ENCODE assay signal across 22 cellular contexts in genomic region chr20:8464368-8464767, GRCh38.
A peak's percentile ranks its signal among the peaks of the same experiment; 100 is the strongest.
DNase-seq lines count a peak whose midpoint lies in the region; ATAC-seq, FAIRE-seq and TF ChIP-seq lines count a peak whose summit lies in the region.
"Had no signal": no experiment of that assay in that cellular context is flagged by ENCODE, and none has a peak within 500 bp of the region (broad histone marks: within the 10 kb centered on the region; RNA-seq: fewer than 3 reads in every experiment).

No MANE protein-coding gene starts in this region.

- intact Hi-C loops in HCT116 (cut with micrococcal nuclease) = no loop called here
- intact Hi-C loops in OCI-LY7 (cut with micrococcal nuclease; ENCODE audit: unreplicated experiment) = no loop called here
- intact Hi-C loops in endothelial cell of umbilical vein (cut with micrococcal nuclease) = no loop called here
- intact Hi-C loops in ascending aorta (cut with DNase I) = no loop called here

- RAD21 ChIA-PET in HCT116 (lab: Charles Lee; ENCODE audit: low non-redundant PET in 1 of 2, low total read pairs in 2 of 2, uncharacterized antibody in 2 of 2, unreplicated experiment in 2 of 2) = no interaction called here

- H3K79me2 ChIP-seq in HCT116 (ENCODE audit: insufficient read depth, low read length) = no peaks in the 10 kb centered on the region
- no peaks in the 10 kb centered on the region for H3K79me2 ChIP-seq in OCI-LY7 (ENCODE audit: insufficient read depth, low read depth, low read length)
- no peaks in the 10 kb centered on the region for H3K79me2 ChIP-seq in endothelial cell of umbilical vein (ENCODE audit: control insufficient read depth, insufficient read depth, low read length)

- H3K4me2 ChIP-seq in HCT116 (ENCODE audit: low read length) = peak overlapping the region; percentile 18
- no peak overlapping the region for H3K4me2 ChIP-seq in OCI-LY7 (ENCODE audit: low read length)
- H3K4me2 ChIP-seq in endothelial cell of umbilical vein (ENCODE audit: insufficient read depth, low read length) = no peak overlapping the region

- CTCF ChIA-PET in HCT116 (lab: Charles Lee) (interaction anchor here (0.8 kb wide), 1 partner anchor 10 kb away, joined by 3 read pairs; no protein-coding TSS in a partner anchor), OCI-LY7 (lab: Charles Lee; ENCODE audit: unreplicated experiment) (no interaction called here), endothelial cell of umbilical vein (lab: Charles Lee) (interaction anchor here (0.9 kb wide), 1 partner anchor 10 kb away, joined by 3 read pairs; no protein-coding TSS in a partner anchor)

- DNase-seq in HCT116 (ENCODE audit: low read depth, low spot score) (peak; percentile 7), OCI-LY7 (ENCODE audit: low spot score) (peak; percentile 37), endothelial cell of umbilical vein (ENCODE audit: low read depth, low spot score) (peak; percentile 8), ascending aorta (ENCODE audit: low spot score in 2 of 2) (no peak)
- DNase-seq: activated CD4-positive, alpha-beta T cell treated with anti-CD3 and anti-CD28 coated beads for 1 hour; activated naive CD4-positive, alpha-beta T cell; activated T-cell treated with anti-CD3 and anti-CD28 coated beads, Interleukin-2, amount 50 U/mL, for 24 hours; CD4-positive, alpha-beta T cell; DMS79 treated with DMSO at 0.1 percent for 48 hours; islet precursor cell; NCI-H1436 treated with DMSO at 0.1 percent for 48 hours; NCI-H524 treated with DMSO at 0.1 percent for 48 hours; SHP77; stimulated activated CD4-positive, alpha-beta T cell treated with anti-CD3 and anti-CD28 coated beads, Interleukin-2, amount 100 ng/mL, for 24 hours had no signal

- no peak overlapping the region for H2AFZ ChIP-seq in HCT116 (ENCODE audit: low read depth, low read length, poor library complexity, severe bottlenecking)
- H2AFZ ChIP-seq in OCI-LY7 (ENCODE audit: low read length) = no peak overlapping the region
- no peak overlapping the region for H2AFZ ChIP-seq in endothelial cell of umbilical vein (ENCODE audit: low read depth, low read length)

- no TSS peak for BruUV-seq in HCT116 (replicated peaks; lab: Mats Ljungman, UMichigan)
- no TSS peak for BruUV-seq in OCI-LY7 (replicated peaks; lab: Mats Ljungman, UMichigan)
- BruUV-seq in endothelial cell of umbilical vein (replicated peaks; lab: Mats Ljungman, UMichigan) = no TSS peak

- H3K27me3 ChIP-seq in HCT116 (ENCODE audit: insufficient read depth, low read length) (no peaks in the 10 kb centered on the region), endothelial cell of umbilical vein (ENCODE audit: control insufficient read depth in 2 of 2, insufficient read depth in 2 of 2, low read length in 2 of 2) (no peaks in the 10 kb centered on the region), neutrophil (no peaks in the 10 kb centered on the region), ascending aorta (no peaks in the 10 kb centered on the region)
- H3K27me3 ChIP-seq: vagina had no signal

- no peak for TF ChIP-seq CTCF in HCT116 (IDR thresholded peaks at IDR 0.05 in 2 of 3, conservative IDR thresholded peaks at IDR 0.05 in 1 of 3; ENCODE audit: borderline replicate concordance in 1 of 3, insufficient read depth in 1 of 3, low read depth in 2 of 3, low read length in 2 of 3)
- no peak for TF ChIP-seq CTCF in OCI-LY7 (conservative IDR thresholded peaks at IDR 0.05; ENCODE audit: low read length)
- TF ChIP-seq CTCF in endothelial cell of umbilical vein (IDR thresholded peaks at IDR 0.05; ENCODE audit: extremely low read depth in 1 of 2, insufficient read depth in 1 of 2, low read depth in 1 of 2, low read length in 2 of 2) = no peak
- TF ChIP-seq CTCF in neutrophil (IDR thresholded peaks at IDR 0.05) = no peak
- TF ChIP-seq CTCF in ascending aorta (IDR thresholded peaks at IDR 0.05) = no peak

- H3K9me3 ChIP-seq in HCT116 (ENCODE audit: control insufficient read depth in 1 of 2, insufficient read depth in 1 of 2, low read depth in 1 of 2, low read length in 2 of 2) (no peaks in the 10 kb centered on the region), OCI-LY7 (ENCODE audit: low read length) (peaks cover 27% of the 10 kb centered on the region), endothelial cell of umbilical vein (replicated peaks; ENCODE audit: control insufficient read depth, insufficient read depth, low read length) (no peaks in the 10 kb centered on the region), neutrophil (no peaks in the 10 kb centered on the region), ascending aorta (peaks cover 0 to 4% of the 10 kb centered on the region in 2 donors)
- H3K9me3 ChIP-seq: vagina had no signal

- FAIRE-seq in endothelial cell of umbilical vein (lab: Jason Lieb, UNC) = no peak
- FAIRE-seq: GM12892 had no signal

- H4K20me1 ChIP-seq in HCT116 (ENCODE audit: insufficient read depth) = no peaks in the 10 kb centered on the region
- no peaks in the 10 kb centered on the region for H4K20me1 ChIP-seq in OCI-LY7 (ENCODE audit: insufficient read depth, low read length)
- no peaks in the 10 kb centered on the region for H4K20me1 ChIP-seq in endothelial cell of umbilical vein (replicated peaks; ENCODE audit: control insufficient read depth, extremely low read depth, insufficient read depth, low read length)

- TF ChIP-seq POLR2A in HCT116 (IDR thresholded peaks at IDR 0.05; ENCODE audit: borderline replicate concordance, extremely low read depth, insufficient read depth, insufficient read length) (no peak), endothelial cell of umbilical vein (IDR thresholded peaks at IDR 0.05; ENCODE audit: low read depth, low read length) (no peak)

- H3K4me1 ChIP-seq in HCT116 (ENCODE audit: control insufficient read depth in 1 of 2, insufficient read depth in 2 of 2, low read length in 2 of 2) (peaks cover 4 to 7% of the 10 kb centered on the region in 2 experiments; a peak in 3 of 4 replicates), OCI-LY7 (ENCODE audit: insufficient read depth, low read length, poor library complexity, severe bottlenecking) (no peaks in the 10 kb centered on the region), endothelial cell of umbilical vein (ENCODE audit: control insufficient read depth, extremely low read depth, insufficient read depth, low read length) (no peaks in the 10 kb centered on the region), neutrophil (ENCODE audit: control insufficient read depth in 1 of 2, insufficient read depth in 1 of 2, low read depth in 1 of 2, low read length in 1 of 2) (peaks cover 6 to 9% of the 10 kb centered on the region in 2 experiments), ascending aorta (no peaks in the 10 kb centered on the region)
- H3K4me1 ChIP-seq: vagina had no signal

- H3K4me3 ChIP-seq in HCT116 (replicated peaks in 1 of 2; ENCODE audit: low read depth in 1 of 2, low read length in 2 of 2) = no peak overlapping the region
- no peak overlapping the region for H3K4me3 ChIP-seq in OCI-LY7 (ENCODE audit: low read depth, low read length, poor library complexity, severe bottlenecking)
- H3K4me3 ChIP-seq in endothelial cell of umbilical vein (replicated peaks in 1 of 3; ENCODE audit: insufficient read depth in 1 of 3, low read depth in 1 of 3, low read length in 3 of 3) = no peak overlapping the region
- H3K4me3 ChIP-seq in neutrophil (ENCODE audit: low read depth in 1 of 2, low read length in 1 of 2) = no peak overlapping the region
- H3K4me3 ChIP-seq in ascending aorta = no peak overlapping the region
- H3K4me3 ChIP-seq: skin epidermis, vagina had no signal

- H3K9me2 ChIP-seq in HCT116 (ENCODE audit: insufficient read depth) (no peaks in the 10 kb centered on the region), OCI-LY7 (ENCODE audit: insufficient read depth, low read length) (no peaks in the 10 kb centered on the region)

- no peak for ATAC-seq in HCT116
- no peak for ATAC-seq in HG03139 (IDR thresholded peaks at IDR 0.05; ENCODE audit: unreplicated experiment)
- no peak for ATAC-seq in GM18907 (IDR thresholded peaks at IDR 0.05; ENCODE audit: unreplicated experiment)
- ATAC-seq: stimulated activated memory B cell treated with anti-CD40 and anti-IgM and Interleukin-4, amounts not matched to agents 10 μg/mL and 1 μg/mL and 100 μg/mL, for 72 hours had no signal

- POLR2A ChIA-PET in HCT116 (lab: Charles Lee) = no interaction called here
- POLR2A ChIA-PET in OCI-LY7 (lab: Charles Lee) = interaction anchor here (0.6 kb wide), 1 partner anchor 235 kb away, joined by 3 read pairs; no protein-coding TSS in a partner anchor
- POLR2A ChIA-PET in endothelial cell of umbilical vein (lab: Charles Lee) = no interaction called here

- H3K9ac ChIP-seq in HCT116 (ENCODE audit: low read length) = no peak overlapping the region
- no peak overlapping the region for H3K9ac ChIP-seq in endothelial cell of umbilical vein (replicated peaks; ENCODE audit: extremely low read depth, insufficient read depth, low read length)

- TF ChIP-seq RAD21 in HCT116 (IDR thresholded peaks at IDR 0.05; ENCODE audit: low read depth) = no peak

- H3K36me3 ChIP-seq in HCT116 (ENCODE audit: control insufficient read depth in 1 of 2, insufficient read depth in 2 of 2, low read length in 2 of 2) (no peaks in the 10 kb centered on the region), OCI-LY7 (ENCODE audit: insufficient read depth, low read length) (peaks cover 12% of the 10 kb centered on the region), endothelial cell of umbilical vein (ENCODE audit: control insufficient read depth in 2 of 2, extremely low read depth in 1 of 2, insufficient read depth in 2 of 2, low read length in 2 of 2) (no peaks in the 10 kb centered on the region), neutrophil (no peaks in the 10 kb centered on the region), ascending aorta (no peaks in the 10 kb centered on the region)
- H3K36me3 ChIP-seq: vagina had no signal

- no peaks in the 10 kb centered on the region for H3K9me1 ChIP-seq in endothelial cell of umbilical vein (replicated peaks; ENCODE audit: control insufficient read depth, extremely low read depth, insufficient read depth, low read length)

- no peak overlapping the region for H3K27ac ChIP-seq in HCT116 (ENCODE audit: low read depth, low read length)
- no peak overlapping the region for H3K27ac ChIP-seq in OCI-LY7 (ENCODE audit: low read depth, low read length, poor library complexity, severe bottlenecking)
- no peak overlapping the region for H3K27ac ChIP-seq in endothelial cell of umbilical vein (ENCODE audit: insufficient read depth, low read depth, low read length)
- H3K27ac ChIP-seq in neutrophil = peak overlapping the region; percentile 58
- no peak overlapping the region for H3K27ac ChIP-seq in ascending aorta
- H3K27ac ChIP-seq: HL-60, skin epidermis, vagina had no signal

- dilution Hi-C loops in endothelial cell of umbilical vein (cut with MboI; ENCODE audit: extremely low pct_ligation_motif_present, low sequenced_read_pairs) = no loop called here

TF ChIP-seq in HCT116, 20 proteins besides CTCF, POLR2A, EP300 and RAD21 (continues in another document):
- no peak for TF ChIP-seq FOSL1 (IDR thresholded peaks at IDR 0.05; ENCODE audit: low read depth)

TF ChIP-seq in endothelial cell of umbilical vein, 7 proteins besides CTCF, POLR2A, EP300 and RAD21 (continues in another document):
- TF ChIP-seq JUN (IDR thresholded peaks at IDR 0.05; ENCODE audit: borderline replicate concordance, insufficient read depth, insufficient read length, low read depth) = no peak
- TF ChIP-seq MAX (IDR thresholded peaks at IDR 0.05; ENCODE audit: insufficient read depth, insufficient read length) = no peak

Comparison
In these comparisons a context has a peak if more than half of its experiments do, and no peak if none do; other contexts are left out.
1. DNase-seq: peak in HCT116 (single experiment), OCI-LY7 (single experiment) and endothelial cell of umbilical vein (single experiment); none in ascending aorta (0 of 2).